ENCODE assay signal across 7 cellular contexts in the genomic region with DNA sequence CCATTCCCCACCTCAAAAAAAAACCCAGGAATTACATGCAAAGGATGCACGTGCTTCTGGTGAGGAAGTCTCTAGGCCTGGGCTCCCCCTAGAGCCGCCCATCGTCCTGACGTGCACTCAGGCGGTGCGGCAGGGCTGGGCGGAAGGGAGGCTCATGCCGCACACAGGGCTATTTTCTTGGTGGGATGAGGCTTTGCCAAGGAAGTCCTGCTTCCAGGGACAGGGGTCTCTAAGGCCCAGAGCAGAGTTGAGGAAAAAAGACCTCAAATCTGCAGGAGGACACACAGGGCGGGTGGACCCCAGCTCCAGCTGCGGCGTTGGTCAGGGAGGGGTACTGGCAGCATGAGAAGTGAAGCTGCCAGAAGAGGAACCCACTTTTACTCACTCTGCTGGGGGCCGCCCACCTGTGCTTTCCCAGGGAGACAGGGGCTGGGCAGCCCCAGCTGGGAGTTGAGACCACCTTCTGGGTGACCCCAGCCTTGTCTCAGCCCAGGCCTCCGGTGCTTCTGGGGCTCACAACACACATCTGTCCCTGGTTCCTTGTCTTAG.
DNase-seq lines count a peak whose midpoint lies in the region; ATAC-seq and TF ChIP-seq lines count a peak whose summit lies in the region.

No MANE protein-coding gene starts in this region.

- no peaks in the 10 kb centered on the region for H3K9me2 ChIP-seq in MM.1S (replicated peaks; ENCODE audit: insufficient read depth, low read length)

- ATAC-seq in GM18868 (IDR thresholded peaks at IDR 0.05; ENCODE audit: unreplicated experiment): peak; percentile 20
- no peak for ATAC-seq in SK-N-SH treated with all-trans-retinoic acid at 6 μM for 48 hours
- ATAC-seq in HG02678 (IDR thresholded peaks at IDR 0.05; ENCODE audit: unreplicated experiment): no peak

- H3K27me3 ChIP-seq in MM.1S (replicated peaks; ENCODE audit: insufficient read depth, low read length): no peaks in the 10 kb centered on the region

- DNase-seq in MM.1S: no peak
- peak; percentile 65 for DNase-seq in central memory CD4-positive, alpha-beta T cell
- peak; percentile 64 for DNase-seq in stimulated activated CD8-positive, alpha-beta memory T cell treated with anti-CD3 and anti-CD28 coated beads, Interleukin-4, amount 100 ng/mL, for 48 hours
- DNase-seq in hepatic stellate cell (ENCODE audit: low spot score): no peak

- no peak overlapping the region for H3K4me3 ChIP-seq in MM.1S (ENCODE audit: low read length)

- no peaks in the 10 kb centered on the region for H3K36me3 ChIP-seq in MM.1S (replicated peaks; ENCODE audit: insufficient read depth, low read length)

- H3K79me2 ChIP-seq in MM.1S (ENCODE audit: low read length): no peaks in the 10 kb centered on the region

- no peak for TF ChIP-seq CTCF in MM.1S (IDR thresholded peaks at IDR 0.05; ENCODE audit: low read length)

- no peaks in the 10 kb centered on the region for H3F3A ChIP-seq in MM.1S (ENCODE audit: insufficient read depth, low read length)

- H3K4me2 ChIP-seq in MM.1S (ENCODE audit: low read depth, low read length): peak overlapping the region; percentile 45; the same call in 1 of the 2 replicates

- peak overlapping the region; percentile 25; the same call in 1 of the 2 replicates for H3K27ac ChIP-seq in MM.1S (ENCODE audit: low read length)

- no peaks in the 10 kb centered on the region for H4K20me1 ChIP-seq in MM.1S (ENCODE audit: insufficient read depth, low read length)

- no peak overlapping the region; the same call in 1 of the 2 replicates for H3K9ac ChIP-seq in MM.1S (ENCODE audit: low read length)

- H2AFZ ChIP-seq in MM.1S (ENCODE audit: low read length): peak overlapping the region; percentile 74; the same call in 1 of the 2 replicates

- no peaks in the 10 kb centered on the region for H3K9me3 ChIP-seq in MM.1S (replicated peaks; ENCODE audit: insufficient read depth, low read length)

- H3K4me1 ChIP-seq in MM.1S (ENCODE audit: low read length): peaks cover 12% of the 10 kb centered on the region

TF ChIP-seq in SK-N-SH treated with all-trans-retinoic acid at 6 μM for 48 hours, 23 proteins besides CTCF, POLR2A, EP300 and RAD21:
- TF ChIP-seq ISL1 (CRISPR knock-in tag; IDR thresholded peaks at IDR 0.05) (no peak), PPARA (CRISPR knock-in tag; IDR thresholded peaks at IDR 0.05; ENCODE audit: borderline replicate concordance) (no peak), ZC3H10 (CRISPR knock-in tag; IDR thresholded peaks at IDR 0.05) (no peak), ZNF70 (CRISPR knock-in tag; IDR thresholded peaks at IDR 0.05) (no peak), ESRRG (CRISPR knock-in tag; IDR thresholded peaks at IDR 0.05) (no peak), SNAI2 (CRISPR knock-in tag; IDR thresholded peaks at IDR 0.05) (no peak), OSR1 (CRISPR knock-in tag; IDR thresholded peaks at IDR 0.05) (no peak), ZNF8 (CRISPR knock-in tag; IDR thresholded peaks at IDR 0.05) (no peak)
- TF ChIP-seq, protein P1, sequence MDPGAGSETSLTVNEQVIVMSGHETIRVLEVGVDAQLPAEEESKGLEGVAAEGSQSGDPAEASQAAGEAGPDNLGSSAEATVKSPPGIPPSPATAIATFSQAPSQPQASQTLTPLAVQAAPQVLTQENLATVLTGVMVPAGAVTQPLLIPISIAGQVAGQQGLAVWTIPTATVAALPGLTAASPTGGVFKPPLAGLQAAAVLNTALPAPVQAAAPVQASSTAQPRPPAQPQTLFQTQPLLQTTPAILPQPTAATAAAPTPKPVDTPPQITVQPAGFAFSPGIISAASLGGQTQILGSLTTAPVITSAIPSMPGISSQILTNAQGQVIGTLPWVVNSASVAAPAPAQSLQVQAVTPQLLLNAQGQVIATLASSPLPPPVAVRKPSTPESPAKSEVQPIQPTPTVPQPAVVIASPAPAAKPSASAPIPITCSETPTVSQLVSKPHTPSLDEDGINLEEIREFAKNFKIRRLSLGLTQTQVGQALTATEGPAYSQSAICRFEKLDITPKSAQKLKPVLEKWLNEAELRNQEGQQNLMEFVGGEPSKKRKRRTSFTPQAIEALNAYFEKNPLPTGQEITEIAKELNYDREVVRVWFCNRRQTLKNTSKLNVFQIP (CRISPR knock-in tag; IDR thresholded peaks at IDR 0.05; ENCODE audit: borderline replicate concordance, low read depth): no peak

Comparison
In these comparisons a context has a peak if more than half of its experiments do, and no peak if none do; other contexts are left out.
1. DNase-seq: peak in central memory CD4-positive, alpha-beta T cell (single experiment) and stimulated activated CD8-positive, alpha-beta memory T cell treated with anti-CD3 and anti-CD28 coated beads, Interleukin-4, amount 100 ng/mL, for 48 hours (single experiment); none in MM.1S (single experiment) and hepatic stellate cell (single experiment).